ENCODE assay signal across 22 cellular contexts in genomic region chr15:49282366-49282765, GRCh38.
DNase-seq lines count a peak whose midpoint lies in the region; ATAC-seq and TF ChIP-seq lines count a peak whose summit lies in the region.
"Had no signal": no experiment of that assay in that cellular context is flagged by ENCODE, and none has a peak within 500 bp of the region (broad histone marks: within the 10 kb centered on the region; RNA-seq: fewer than 3 reads in every experiment).

No MANE protein-coding gene starts in this region.

- H3K27ac ChIP-seq in osteoblast (ENCODE audit: low read depth, low read length), result peak overlapping the region; percentile 71
- H3K27ac ChIP-seq: hepatocyte, thoracic aorta, VCaP had no signal

- no peaks in the 10 kb centered on the region for H3K27me3 ChIP-seq in osteoblast (ENCODE audit: insufficient read depth, low read length)
- H3K27me3 ChIP-seq: BE2C, hepatocyte had no signal

- peak overlapping the region; percentile 46 for H3K4me2 ChIP-seq in osteoblast (ENCODE audit: insufficient read depth, low read length)
- H3K4me2 ChIP-seq: hepatocyte had no signal

- peak; percentile 86 for DNase-seq in AG20443 (ENCODE audit: low spot score)
- DNase-seq in M059J (ENCODE audit: low read depth), result peak; percentile 72
- DNase-seq in choroid plexus epithelial cell (ENCODE audit: low read depth), result peak; percentile 83
- peak; percentile 70 for DNase-seq in osteoblast (ENCODE audit: insufficient read length, low spot score, missing footprints)
- DNase-seq in DMS153 treated with DMSO at 0.1 percent for 48 hours (lab: John Stamatoyannopoulos, UW; ENCODE audit: unreplicated experiment), result no peak
- DNase-seq in NCI-H2171 treated with DMSO at 0.1 percent for 48 hours (lab: John Stamatoyannopoulos, UW), result no peak
- DNase-seq: activated CD4-positive, alpha-beta memory T cell treated with anti-CD3 and anti-CD28 coated beads for 36 hours; activated naive CD4-positive, alpha-beta T cell treated with anti-CD3 and anti-CD28 coated beads, Interleukin-2, amount 10 ng/mL, durations not matched to agents 7 days and 5 days; activated T-cell treated with anti-CD3 and anti-CD28 coated beads, Interleukin-2, amount 50 U/mL, for 24 hours; BE2C; Calu3; H7; NCI-H774; occipital lobe; SIG-M5; stimulated activated CD4-positive, alpha-beta T cell treated with anti-CD3 and anti-CD28 coated beads, Interleukin-15, amount 100 ng/mL, for 24 hours had no signal

- peaks cover 18% of the 10 kb centered on the region for H3K4me1 ChIP-seq in osteoblast (ENCODE audit: insufficient read depth, low read length)
- H3K4me1 ChIP-seq: BE2C had no signal

- H3K36me3 ChIP-seq in osteoblast (ENCODE audit: insufficient read depth, low read length), result peaks cover 23% of the 10 kb centered on the region
- H3K36me3 ChIP-seq: thoracic aorta had no signal

- no peak for ATAC-seq in GM21717 (IDR thresholded peaks at IDR 0.05; ENCODE audit: unreplicated experiment)
- no peak for ATAC-seq in GM21528 (IDR thresholded peaks at IDR 0.05; ENCODE audit: low FRiP score, unreplicated experiment)
- ATAC-seq: esophagus mucosa had no signal

- TF ChIP-seq CTCF in choroid plexus epithelial cell (conservative IDR thresholded peaks at IDR 0.05; ENCODE audit: low read depth, low read length), result no peak
- TF ChIP-seq CTCF in osteoblast (IDR thresholded peaks at IDR 0.05; ENCODE audit: extremely low read depth, low read depth, low read length), result no peak

- H3K4me3 ChIP-seq in choroid plexus epithelial cell (ENCODE audit: low read depth, low read length), result no peak overlapping the region
- no peak overlapping the region for H3K4me3 ChIP-seq in osteoblast (ENCODE audit: insufficient read depth, low read length)
- H3K4me3 ChIP-seq: hepatocyte, thoracic aorta had no signal

- H2AFZ ChIP-seq in osteoblast (ENCODE audit: low read length), result no peak overlapping the region
- H2AFZ ChIP-seq: hepatocyte had no signal

- no peaks in the 10 kb centered on the region for H4K20me1 ChIP-seq in osteoblast (ENCODE audit: insufficient read depth, low read length)

- H3K9me3 ChIP-seq in osteoblast (ENCODE audit: low read depth, low read length), result no peaks in the 10 kb centered on the region
- H3K9me3 ChIP-seq: BE2C, thoracic aorta had no signal

- no peaks in the 10 kb centered on the region for H3K79me2 ChIP-seq in osteoblast (ENCODE audit: insufficient read depth, low read length)
- H3K79me2 ChIP-seq: hepatocyte had no signal

Comparison
In these comparisons a context has a peak if more than half of its experiments do, and no peak if none do; other contexts are left out.
1. DNase-seq: peak in AG20443 (single experiment), M059J (single experiment), choroid plexus epithelial cell (single experiment) and osteoblast (single experiment); none in DMS153 treated with DMSO at 0.1 percent for 48 hours (single experiment) and NCI-H2171 treated with DMSO at 0.1 percent for 48 hours (single experiment).